ENCODE assay signal across 12 cellular contexts in the genomic region with DNA sequence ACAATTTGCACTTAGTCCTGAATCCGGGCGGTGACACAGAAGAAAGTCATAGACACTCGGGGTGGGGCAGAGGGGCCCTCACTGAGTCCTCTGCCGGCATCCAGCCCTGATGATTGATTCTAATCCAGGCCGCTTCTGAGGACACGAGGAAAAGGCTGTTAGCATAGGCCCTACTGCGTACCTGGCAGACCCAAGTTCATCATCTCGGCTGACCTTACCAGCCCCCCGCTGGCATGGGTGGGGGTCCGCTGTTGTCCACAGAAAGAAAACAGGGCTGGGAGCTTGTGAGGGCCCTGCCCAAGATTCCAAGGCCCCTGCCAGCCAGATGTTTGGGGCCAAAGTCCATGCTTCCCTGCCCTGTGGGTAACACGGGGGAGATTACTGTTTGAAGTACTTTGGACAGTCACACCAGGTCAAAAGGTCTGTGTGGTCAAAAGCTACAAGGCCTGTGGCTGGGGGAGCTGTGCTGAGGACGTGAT. TPM values are rescaled to one million over a fixed set of nuclear protein-coding genes. Genes with fewer than 3 reads are reported as not detected.
DNase-seq lines count a peak whose midpoint lies in the region; ATAC-seq, FAIRE-seq and TF ChIP-seq lines count a peak whose summit lies in the region.
"Had no signal": no experiment of that assay in that cellular context is flagged by ENCODE, and none has a peak within 500 bp of the region (broad histone marks: within the 10 kb centered on the region; RNA-seq: fewer than 3 reads in every experiment).

No MANE protein-coding gene starts in this region.

- no peaks in the 10 kb centered on the region for H4K20me1 ChIP-seq in endothelial cell of umbilical vein (replicated peaks; ENCODE audit: control insufficient read depth, extremely low read depth, insufficient read depth, low read length)

- no peak overlapping the region for H2AFZ ChIP-seq in endothelial cell of umbilical vein (ENCODE audit: low read depth, low read length)

- no peaks in the 10 kb centered on the region for H3K9me1 ChIP-seq in endothelial cell of umbilical vein (replicated peaks; ENCODE audit: control insufficient read depth, extremely low read depth, insufficient read depth, low read length)

- H3K4me3 ChIP-seq in left ventricle myocardium inferior (no peak overlapping the region), endothelial cell of umbilical vein (replicated peaks in 1 of 3; ENCODE audit: insufficient read depth in 1 of 3, low read depth in 1 of 3, low read length in 3 of 3) (no peak overlapping the region), uterus (no peak overlapping the region), endodermal cell (ENCODE audit: low read length) (no peak overlapping the region)
- H3K4me3 ChIP-seq in CD8-positive, alpha-beta T cell (ENCODE audit: low read depth, low read length) = no peak overlapping the region

- H3K27ac ChIP-seq in left ventricle myocardium inferior (replicated peaks) = peak overlapping the region; percentile 96
- peak overlapping the region; percentile 90 for H3K27ac ChIP-seq in endothelial cell of umbilical vein (ENCODE audit: insufficient read depth, low read depth, low read length)
- H3K27ac ChIP-seq in uterus = peak overlapping the region; percentile 86 to 93
- H3K27ac ChIP-seq in endodermal cell (ENCODE audit: low read depth, low read length) = no peak overlapping the region
- H3K27ac ChIP-seq in CD8-positive, alpha-beta T cell (ENCODE audit: low read depth, low read length) = no peak overlapping the region

- CTCF ChIA-PET in endothelial cell of umbilical vein (lab: Charles Lee) = interaction anchor here (1.0 to 4.6 kb wide), 14 partner anchors 9 to 144 kb away, joined by 3 to 37 read pairs (median 4); a partner anchor contains a TSS
- CTCF ChIA-PET in CD8-positive, alpha-beta T cell (lab: Charles Lee) = no interaction called here

- peak overlapping the region; percentile 3 for H3K4me2 ChIP-seq in endothelial cell of umbilical vein (ENCODE audit: insufficient read depth, low read length)

- 92 to 96% methylated on average over 11 to 12 of the region's 12 CpGs for WGBS in endodermal cell (ENCODE audit: insufficient coverage in 1 of 2, insufficient read length in 1 of 2), 2 experiments

- H3K9me3 ChIP-seq in left ventricle myocardium inferior (replicated peaks) = no peaks in the 10 kb centered on the region
- no peaks in the 10 kb centered on the region for H3K9me3 ChIP-seq in endothelial cell of umbilical vein (replicated peaks; ENCODE audit: control insufficient read depth, insufficient read depth, low read length)
- H3K9me3 ChIP-seq in uterus = no peaks in the 10 kb centered on the region
- H3K9me3 ChIP-seq in endodermal cell (ENCODE audit: control insufficient read depth, low read length) = no peaks in the 10 kb centered on the region
- H3K9me3 ChIP-seq in CD8-positive, alpha-beta T cell (ENCODE audit: low read length) = no peaks in the 10 kb centered on the region

- H3K36me3 Mint-ChIP-seq in neural crest cell (ENCODE audit: low read depth) = no peaks in the 10 kb centered on the region
- peaks cover 19% of the 10 kb centered on the region for H3K36me3 Mint-ChIP-seq in effector memory CD8-positive, alpha-beta T cell (ENCODE audit: insufficient read depth)
- peaks cover 19% of the 10 kb centered on the region for H3K36me3 Mint-ChIP-seq in endodermal cell (ENCODE audit: low read depth)
- peaks cover 37% of the 10 kb centered on the region for H3K36me3 Mint-ChIP-seq in CD8-positive, alpha-beta T cell

- H3K4me3 Mint-ChIP-seq in neural crest cell = no peak overlapping the region
- no peak overlapping the region for H3K4me3 Mint-ChIP-seq in effector memory CD8-positive, alpha-beta T cell
- no peak overlapping the region for H3K4me3 Mint-ChIP-seq in endodermal cell
- no peak overlapping the region for H3K4me3 Mint-ChIP-seq in CD8-positive, alpha-beta T cell

- H3K27me3 Mint-ChIP-seq in neural crest cell (ENCODE audit: low read depth) (no peaks in the 10 kb centered on the region), endodermal cell (ENCODE audit: insufficient read depth) (no peaks in the 10 kb centered on the region)
- no peaks in the 10 kb centered on the region for H3K27me3 Mint-ChIP-seq in effector memory CD8-positive, alpha-beta T cell
- H3K27me3 Mint-ChIP-seq in CD8-positive, alpha-beta T cell (ENCODE audit: low read depth) = no peaks in the 10 kb centered on the region

- TF ChIP-seq POLR2A in endothelial cell of umbilical vein (IDR thresholded peaks at IDR 0.05; ENCODE audit: low read depth, low read length) = no peak
- no peak for TF ChIP-seq POLR2A in uterus (IDR thresholded peaks at IDR 0.05)

- TF ChIP-seq CTCF in left ventricle myocardium inferior (IDR thresholded peaks at IDR 0.05; ENCODE audit: borderline replicate concordance) = no peak
- TF ChIP-seq CTCF in endothelial cell of umbilical vein (IDR thresholded peaks at IDR 0.05; ENCODE audit: extremely low read depth in 1 of 2, insufficient read depth in 1 of 2, low read depth in 1 of 2, low read length in 2 of 2) = no peak
- no peak for TF ChIP-seq CTCF in neural crest cell (conservative IDR thresholded peaks at IDR 0.05)
- TF ChIP-seq CTCF in uterus (IDR thresholded peaks at IDR 0.05) = no peak
- no peak for TF ChIP-seq CTCF in endodermal cell (conservative IDR thresholded peaks at IDR 0.05)
- TF ChIP-seq CTCF in CD8-positive, alpha-beta T cell (IDR thresholded peaks at IDR 0.05) = no peak

- H3K4me1 Mint-ChIP-seq in neural crest cell (peaks cover 37% of the 10 kb centered on the region), endodermal cell (peaks cover 32% of the 10 kb centered on the region)
- H3K4me1 Mint-ChIP-seq in effector memory CD8-positive, alpha-beta T cell (ENCODE audit: low read depth in 2 of 2) = peaks cover 47 to 58% of the 10 kb centered on the region in 2 donors
- peaks cover 59% of the 10 kb centered on the region for H3K4me1 Mint-ChIP-seq in CD8-positive, alpha-beta T cell (ENCODE audit: low read depth)

- no peak for ATAC-seq in left ventricle myocardium superior
- no peak for ATAC-seq in effector memory CD8-positive, alpha-beta T cell (replicated peaks)
- ATAC-seq in CD8-positive, alpha-beta T cell = no peak

- no peak for FAIRE-seq in endothelial cell of umbilical vein (lab: Jason Lieb, UNC)
- FAIRE-seq: keratinocyte had no signal

- H3K4me1 ChIP-seq in left ventricle myocardium inferior (peaks cover 94% of the 10 kb centered on the region), endothelial cell of umbilical vein (ENCODE audit: control insufficient read depth, extremely low read depth, insufficient read depth, low read length) (peaks cover 68% of the 10 kb centered on the region), uterus (peaks cover 45 to 47% of the 10 kb centered on the region in 2 donors), endodermal cell (ENCODE audit: control insufficient read depth, insufficient read depth, low read length) (no peaks in the 10 kb centered on the region)
- peaks cover 22% of the 10 kb centered on the region for H3K4me1 ChIP-seq in CD8-positive, alpha-beta T cell (ENCODE audit: insufficient read depth, low read length)

- H3K36me3 ChIP-seq in left ventricle myocardium inferior = no peaks in the 10 kb centered on the region
- no peaks in the 10 kb centered on the region for H3K36me3 ChIP-seq in endothelial cell of umbilical vein (ENCODE audit: control insufficient read depth in 2 of 2, extremely low read depth in 1 of 2, insufficient read depth in 2 of 2, low read length in 2 of 2)
- H3K36me3 ChIP-seq in uterus = no peaks in the 10 kb centered on the region
- H3K36me3 ChIP-seq in endodermal cell (ENCODE audit: control insufficient read depth, insufficient read depth, low read length) = peaks cover 9% of the 10 kb centered on the region
- H3K36me3 ChIP-seq in CD8-positive, alpha-beta T cell (ENCODE audit: insufficient read depth, low read length) = no peaks in the 10 kb centered on the region

- POLR2A ChIA-PET in endothelial cell of umbilical vein (lab: Charles Lee) = interaction anchor here (0.8 to 4.0 kb wide), 6 partner anchors 12 to 93 kb away, joined by 3 to 60 read pairs (median 5); a partner anchor contains a TSS
- POLR2A ChIA-PET in CD8-positive, alpha-beta T cell (lab: Charles Lee) = no interaction called here

- dilution Hi-C loops in endothelial cell of umbilical vein (cut with MboI; ENCODE audit: extremely low pct_ligation_motif_present, low sequenced_read_pairs) = no loop called here

- TSS peak; percentile 69 for BruUV-seq in endothelial cell of umbilical vein (replicated peaks; lab: Mats Ljungman, UMichigan)

- H3K9ac ChIP-seq in endothelial cell of umbilical vein (replicated peaks; ENCODE audit: extremely low read depth, insufficient read depth, low read length) (peak overlapping the region; percentile 82), endodermal cell (ENCODE audit: extremely low read depth, low read length, poor library complexity, severe bottlenecking) (no peak overlapping the region)

- intact Hi-C loops in left ventricle myocardium inferior (cut with micrococcal nuclease) = loop anchor here (10.0 kb wide), 1 partner anchor 46 kb away; no protein-coding TSS in a partner anchor
- intact Hi-C loops in left ventricle myocardium superior (cut with micrococcal nuclease) = no loop called here
- intact Hi-C loops in endothelial cell of umbilical vein (cut with micrococcal nuclease) = loop anchor here (1.0 to 2.0 kb wide), 3 partner anchors 12 to 64 kb away; no protein-coding TSS in a partner anchor
- intact Hi-C loops in uterus (cut with DNase I; ENCODE audit: low total_unique reads) = no loop called here
- intact Hi-C loops in CD8-positive, alpha-beta T cell (cut with DNase I, micrococcal nuclease) = no loop called here

- peak overlapping the region; percentile 12 for H3K27ac Mint-ChIP-seq in neural crest cell (ENCODE audit: unreplicated experiment)
- peak overlapping the region in 1 of 2 donors; percentile 86 for H3K27ac Mint-ChIP-seq in effector memory CD8-positive, alpha-beta T cell
- H3K27ac Mint-ChIP-seq in endodermal cell = no peak overlapping the region
- H3K27ac Mint-ChIP-seq in CD8-positive, alpha-beta T cell = no peak overlapping the region

- no peak for DNase-seq in left ventricle myocardium inferior
- no peak for DNase-seq in left ventricle myocardium superior
- no peak for DNase-seq in endothelial cell of umbilical vein (ENCODE audit: low read depth, low spot score)
- DNase-seq in neural crest cell (ENCODE audit: low read depth, low spot score) = no peak
- peak in 1 of 2 donors; percentile 18 for DNase-seq in uterus
- no peak for DNase-seq in effector memory CD8-positive, alpha-beta T cell
- DNase-seq in endodermal cell = no peak
- no peak for DNase-seq in CD8-positive, alpha-beta T cell
- DNase-seq: effector memory CD4-positive, alpha-beta T cell; Kasumi-1; stimulated activated CD4-positive, alpha-beta T cell treated with anti-CD3 and anti-CD28 coated beads, Interleukin-4, amount 100 ng/mL, for 1 hour had no signal

- H3K9me3 Mint-ChIP-seq in neural crest cell (no peaks in the 10 kb centered on the region), endodermal cell (no peaks in the 10 kb centered on the region)
- no peaks in the 10 kb centered on the region for H3K9me3 Mint-ChIP-seq in effector memory CD8-positive, alpha-beta T cell
- no peaks in the 10 kb centered on the region for H3K9me3 Mint-ChIP-seq in CD8-positive, alpha-beta T cell

- H3K27me3 ChIP-seq in left ventricle myocardium inferior (ENCODE audit: low read depth) = no peaks in the 10 kb centered on the region
- H3K27me3 ChIP-seq in endothelial cell of umbilical vein (ENCODE audit: control insufficient read depth in 2 of 2, insufficient read depth in 2 of 2, low read length in 2 of 2) = no peaks in the 10 kb centered on the region
- H3K27me3 ChIP-seq in uterus = no peaks in the 10 kb centered on the region
- no peaks in the 10 kb centered on the region for H3K27me3 ChIP-seq in endodermal cell (ENCODE audit: control insufficient read depth, insufficient read depth, low read length, poor library complexity, severe bottlenecking)
- H3K27me3 ChIP-seq in CD8-positive, alpha-beta T cell (ENCODE audit: insufficient read depth, low read length) = no peaks in the 10 kb centered on the region

- peaks cover 38% of the 10 kb centered on the region for H3K79me2 ChIP-seq in endothelial cell of umbilical vein (ENCODE audit: control insufficient read depth, insufficient read depth, low read length)

RNA-seq across cellular contexts. Expression of a gene that starts 24.5 kb away (rescaled TPM):
- total RNA-seq in left ventricle myocardium inferior (79.4 TPM), left ventricle myocardium superior (81.4 TPM), endothelial cell of umbilical vein (105 and 118 TPM in 2 replicates), neural crest cell (106 and 108 TPM in 2 replicates), uterus (100 to 1,000 TPM in 1 of 4 donors, 10 to 100 TPM in 3; 34.8 to 130 (median 67.7) TPM), endodermal cell (10 to 100 TPM; 81.9 to 94.8 TPM)
- 109 and 115 TPM in 2 replicates for polyA plus RNA-seq in endothelial cell of umbilical vein
- polyA plus RNA-seq in endothelial cell of umbilical vein (2011; cell fraction: cytosol; rRNA removed) = 84.9 and 98.4 TPM in 2 replicates
- polyA plus RNA-seq in endothelial cell of umbilical vein (2011; cell fraction: nucleus; rRNA removed) = 63.2 and 75.9 TPM in 2 replicates
- 101 and 105 TPM in 2 replicates for polyA plus RNA-seq in endothelial cell of umbilical vein (2012)
- polyA minus RNA-seq in endothelial cell of umbilical vein = 189 and 212 TPM in 2 replicates
- 41.4 TPM for polyA minus RNA-seq in endothelial cell of umbilical vein (2011; cell fraction: cytosol; rRNA and poly(A)+ RNA removed)
- 62.9 and 76.6 TPM in 2 replicates for polyA minus RNA-seq in endothelial cell of umbilical vein (2011; cell fraction: nucleus; rRNA and poly(A)+ RNA removed)
- polyA plus RNA-seq in endodermal cell (2013, experiment 1 of 2) = 79.3 TPM
- polyA plus RNA-seq in endodermal cell (2013, experiment 2 of 2) = 73.2 TPM
- total RNA-seq in CD8-positive, alpha-beta T cell = 10 to 100 TPM; 61.0 to 61.2 TPM

Comparison
In these comparisons a context has a peak if more than half of its experiments do, and no peak if none do; other contexts are left out.
1. intact Hi-C loops: an anchor here in left ventricle myocardium inferior (10.0 kb wide) and endothelial cell of umbilical vein (1.0 to 2.0 kb wide); none called in left ventricle myocardium superior, uterus and CD8-positive, alpha-beta T cell.
2. H3K27ac ChIP-seq: peak in left ventricle myocardium inferior (single experiment), endothelial cell of umbilical vein (single experiment) and uterus (2 of 2); none in endodermal cell (single experiment) and CD8-positive, alpha-beta T cell (single experiment).